Comparison of ENCODE assay signal across 10 cellular contexts in genomic region chr7:134900430-134900876, GRCh38.
A peak's percentile ranks its signal among the peaks of the same experiment; 100 is the strongest.
DNase-seq lines count a peak whose midpoint lies in the region; ATAC-seq and TF ChIP-seq lines count a peak whose summit lies in the region.
"Had no signal": no experiment of that assay in that cellular context is flagged by ENCODE, and none has a peak within 500 bp of the region (broad histone marks: within the 10 kb centered on the region; RNA-seq: fewer than 3 reads in every experiment).

No MANE protein-coding gene starts in this region.

- H3K9me3 Mint-ChIP-seq in GM23338 = peaks cover 18% of the 10 kb centered on the region

- TF ChIP-seq CTCF in GM23338 (conservative IDR thresholded peaks at IDR 0.05; ENCODE audit: low read depth in 2 of 2) = no peak
- TF ChIP-seq CTCF in osteoblast (IDR thresholded peaks at IDR 0.05; ENCODE audit: extremely low read depth, low read depth, low read length) = no peak

- H3K27me3 ChIP-seq in GM23338 (ENCODE audit: insufficient read depth) = no peaks in the 10 kb centered on the region
- H3K27me3 ChIP-seq in osteoblast (ENCODE audit: insufficient read depth, low read length) = no peaks in the 10 kb centered on the region
- H3K27me3 ChIP-seq: suprapubic skin had no signal

- H3K27me3 Mint-ChIP-seq in GM23338 (ENCODE audit: insufficient read depth, low read depth, poor library complexity) = peaks cover 1% of the 10 kb centered on the region

- no peak overlapping the region for H3K4me3 Mint-ChIP-seq in GM23338

- no peaks in the 10 kb centered on the region for H3F3A ChIP-seq in GM23338 (replicated peaks; ENCODE audit: low read depth)

- no peaks in the 10 kb centered on the region for H3K4me1 ChIP-seq in GM23338 (ENCODE audit: insufficient read depth)
- H3K4me1 ChIP-seq in osteoblast (ENCODE audit: insufficient read depth, low read length) = peaks cover 70% of the 10 kb centered on the region

- DNase-seq in GM23338 (ENCODE audit: low spot score) = no peak
- DNase-seq in osteoblast (ENCODE audit: insufficient read length, low spot score, missing footprints) = peak; percentile 60
- DNase-seq in NCI-H1694 treated with DMSO at 0.1 percent for 48 hours (lab: John Stamatoyannopoulos, UW) = no peak
- DNase-seq in NCI-H510A (lab: John Stamatoyannopoulos, UW) = no peak
- DNase-seq in HuH-7.5 (ENCODE audit: low spot score) = no peak
- no peak for DNase-seq in RKO (ENCODE audit: low spot score)
- DNase-seq: NCI-H1930 had no signal

- H3K36me3 ChIP-seq in GM23338 (ENCODE audit: insufficient read depth) = 0 out of 2 replicates have a peak, but pooled peaks cover 9% of the 10 kb centered on the region
- peaks cover 59% of the 10 kb centered on the region for H3K36me3 ChIP-seq in osteoblast (ENCODE audit: insufficient read depth, low read length)

- no peak overlapping the region for H3K4me3 ChIP-seq in GM23338
- H3K4me3 ChIP-seq in osteoblast (ENCODE audit: insufficient read depth, low read length) = no peak overlapping the region
- H3K4me3 ChIP-seq: suprapubic skin had no signal

- no peak overlapping the region for H3K27ac ChIP-seq in GM23338 (ENCODE audit: low read depth)
- H3K27ac ChIP-seq in osteoblast (ENCODE audit: low read depth, low read length) = peak overlapping the region; percentile 54
- H3K27ac ChIP-seq: suprapubic skin had no signal

- ATAC-seq in GM18867 (IDR thresholded peaks at IDR 0.05; ENCODE audit: unreplicated experiment) = peak; percentile 95
- no peak; the same call in 2 of the 3 replicates for ATAC-seq in GM23338
- peak; percentile 63 for ATAC-seq in HG03558 (IDR thresholded peaks at IDR 0.05; ENCODE audit: extremely low read depth, unreplicated experiment)

- H3K36me3 Mint-ChIP-seq in GM23338 (ENCODE audit: low read depth) = peaks cover 24% of the 10 kb centered on the region

- no peaks in the 10 kb centered on the region for H3K9me2 ChIP-seq in GM23338 (ENCODE audit: insufficient read depth)

- H3K9me3 ChIP-seq in osteoblast (ENCODE audit: low read depth, low read length) = no peaks in the 10 kb centered on the region

- peaks cover 7% of the 10 kb centered on the region for H3K4me1 Mint-ChIP-seq in GM23338

- H3K4me2 ChIP-seq in GM23338 = no peak overlapping the region
- no peak overlapping the region for H3K4me2 ChIP-seq in osteoblast (ENCODE audit: insufficient read depth, low read length)

- H4K20me1 ChIP-seq in GM23338 (replicated peaks; ENCODE audit: insufficient read depth) (peaks cover 10% of the 10 kb centered on the region), osteoblast (ENCODE audit: insufficient read depth, low read length) (peaks cover 60% of the 10 kb centered on the region)

- peak overlapping the region; percentile 75; the same call in 1 of the 2 replicates for H3K27ac Mint-ChIP-seq in GM23338

- peaks cover 73% of the 10 kb centered on the region for H3K79me2 ChIP-seq in GM23338 (replicated peaks; ENCODE audit: insufficient read depth)
- peaks cover 92% of the 10 kb centered on the region for H3K79me2 ChIP-seq in osteoblast (ENCODE audit: insufficient read depth, low read length)

- no peak overlapping the region for H2AFZ ChIP-seq in GM23338
- no peak overlapping the region for H2AFZ ChIP-seq in osteoblast (ENCODE audit: low read length)

TF ChIP-seq in GM23338, 12 proteins besides CTCF, POLR2A, EP300 and RAD21:
- no peak for TF ChIP-seq CREB1 (CRISPR knock-in tag; IDR thresholded peaks at IDR 0.05; ENCODE audit: low read depth)
- TF ChIP-seq EZH2phosphoT487 (IDR thresholded peaks at IDR 0.05; ENCODE audit: unreplicated experiment) = no peak
- TF ChIP-seq ZNF114 (CRISPR knock-in tag; IDR thresholded peaks at IDR 0.05) = no peak
- no peak for TF ChIP-seq ETS1 (IDR thresholded peaks at IDR 0.05)
- no peak for TF ChIP-seq JUNB (IDR thresholded peaks at IDR 0.05; ENCODE audit: unreplicated experiment)
- no peak for TF ChIP-seq ZNF462 (CRISPR knock-in tag; IDR thresholded peaks at IDR 0.05)
- TF ChIP-seq POLR2AphosphoS5 (IDR thresholded peaks at IDR 0.05; ENCODE audit: low read depth) = no peak
